In genomic region chr4:78293841-78294301, GRCh38 we compare ENCODE assay signal across 10 cellular contexts.
A peak's percentile ranks its signal among the peaks of the same experiment; 100 is the strongest.
DNase-seq lines count a peak whose midpoint lies in the region; ATAC-seq and TF ChIP-seq lines count a peak whose summit lies in the region.
"Had no signal": no experiment of that assay in that cellular context is flagged by ENCODE, and none has a peak within 500 bp of the region (broad histone marks: within the 10 kb centered on the region; RNA-seq: fewer than 3 reads in every experiment).

No MANE protein-coding gene starts in this region.

- H3K36me3 ChIP-seq in gastroesophageal sphincter, result no peaks in the 10 kb centered on the region
- H3K36me3 ChIP-seq: tibial nerve had no signal

- POLR2A ChIA-PET in AG04450 (lab: Yijun Ruan, JAX), result interaction anchor here (1.0 kb wide), 1 partner anchor 275 kb away, joined by 4 read pairs; no protein-coding TSS in a partner anchor

- H3K27ac ChIP-seq in AG04450 (ENCODE audit: low read depth, low read length), result no peak overlapping the region
- H3K27ac ChIP-seq in gastroesophageal sphincter, result no peak overlapping the region
- H3K27ac ChIP-seq: tibial nerve had no signal

- H3K4me3 ChIP-seq in AG04450 (ENCODE audit: low read depth, low read length) (no peak overlapping the region), astrocyte of the cerebellum (ENCODE audit: low read depth, low read length) (no peak overlapping the region), gastroesophageal sphincter (no peak overlapping the region)
- H3K4me3 ChIP-seq: tibial nerve had no signal

- H3K4me1 ChIP-seq in gastroesophageal sphincter, result peaks cover 0 to 26% (median 5%) of the 10 kb centered on the region in 3 donors

- no peak for TF ChIP-seq POLR2A in gastroesophageal sphincter (IDR thresholded peaks at IDR 0.05)

- DNase-seq in AG04450 (ENCODE audit: low read depth, low spot score) (peak; percentile 48), HS-27A (ENCODE audit: low read depth) (peak; percentile 98), astrocyte of the cerebellum (ENCODE audit: low read depth) (peak; percentile 86), kidney glomerular epithelial cell (lab: John Stamatoyannopoulos, UW) (peak; percentile 46), GF-D8 (lab: John Stamatoyannopoulos, UW) (no peak), NCI-H2107 (lab: John Stamatoyannopoulos, UW) (no peak)
- DNase-seq in stimulated activated CD4-positive, alpha-beta T cell treated with anti-CD3 and anti-CD28 coated beads, Interleukin-4, amount 100 ng/mL, for 24 hours, result no peak
- DNase-seq: stimulated activated CD4-positive, alpha-beta T cell treated with anti-CD3 and anti-CD28 coated beads, Interleukin-4, amount 100 ng/mL, for 4 hours had no signal

- 7 to 35% methylated on average over 2 to 4 of the region's 4 CpGs for WGBS in gastroesophageal sphincter (ENCODE audit: low coverage in 1 of 2), 2 donors

- H3K27me3 ChIP-seq in AG04450 (ENCODE audit: control insufficient read depth, insufficient read depth, low read length), result no peaks in the 10 kb centered on the region
- H3K27me3 ChIP-seq in gastroesophageal sphincter, result no peaks in the 10 kb centered on the region
- H3K27me3 ChIP-seq: tibial nerve had no signal

- no peak for ATAC-seq in gastroesophageal sphincter

- TF ChIP-seq CTCF in AG04450 (IDR thresholded peaks at IDR 0.05; ENCODE audit: low read depth, low read length) (no peak), astrocyte of the cerebellum (IDR thresholded peaks at IDR 0.05; ENCODE audit: low read depth, low read length, missing control alignments) (peak; percentile 33), gastroesophageal sphincter (IDR thresholded peaks at IDR 0.05) (peak in 1 of 4 experiments; percentile 9)

- CTCF ChIA-PET in AG04450 (lab: Charles Lee), result interaction anchor here (0.6 to 0.9 kb wide), 2 partner anchors 300 to 570 kb away, joined by 3 read pairs; no protein-coding TSS in a partner anchor

- TF ChIP-seq EP300 in gastroesophageal sphincter (IDR thresholded peaks at IDR 0.05), result no peak

- in situ Hi-C loops in astrocyte of the cerebellum (cut with HindIII; ENCODE audit: low sequenced_read_pairs), result no loop called here

- H3K9me3 ChIP-seq in AG04450 (ENCODE audit: control insufficient read depth, insufficient read depth, low read length), result no peaks in the 10 kb centered on the region
- no peaks in the 10 kb centered on the region for H3K9me3 ChIP-seq in gastroesophageal sphincter
- H3K9me3 ChIP-seq: tibial nerve had no signal

Comparison
In these comparisons a context has a peak if more than half of its experiments do, and no peak if none do; other contexts are left out.
1. DNase-seq: peak in AG04450 (single experiment), HS-27A (single experiment), astrocyte of the cerebellum (single experiment) and kidney glomerular epithelial cell (single experiment); none in GF-D8 (single experiment), NCI-H2107 (single experiment) and stimulated activated CD4-positive, alpha-beta T cell treated with anti-CD3 and anti-CD28 coated beads, Interleukin-4, amount 100 ng/mL, for 24 hours (single experiment).